ENCODE assay signal across 8 cellular contexts in genomic region chr11:2015044-2015443, GRCh38.
"Had no signal": no experiment of that assay in that cellular context is flagged by ENCODE, and none has a peak within 500 bp of the region (broad histone marks: within the 10 kb centered on the region; RNA-seq: fewer than 3 reads in every experiment).

No MANE protein-coding gene starts in this region.

- FAIRE-seq: G401.6, GM12878, GM12891, GM12892, GM18507, GM19239 had no signal

- DNase-seq: GDM1, GF-D8 had no signal

- ATAC-seq: GM12878 had no signal

- H3K4me3 ChIP-seq: GM12878 had no signal
